In the genomic region with DNA sequence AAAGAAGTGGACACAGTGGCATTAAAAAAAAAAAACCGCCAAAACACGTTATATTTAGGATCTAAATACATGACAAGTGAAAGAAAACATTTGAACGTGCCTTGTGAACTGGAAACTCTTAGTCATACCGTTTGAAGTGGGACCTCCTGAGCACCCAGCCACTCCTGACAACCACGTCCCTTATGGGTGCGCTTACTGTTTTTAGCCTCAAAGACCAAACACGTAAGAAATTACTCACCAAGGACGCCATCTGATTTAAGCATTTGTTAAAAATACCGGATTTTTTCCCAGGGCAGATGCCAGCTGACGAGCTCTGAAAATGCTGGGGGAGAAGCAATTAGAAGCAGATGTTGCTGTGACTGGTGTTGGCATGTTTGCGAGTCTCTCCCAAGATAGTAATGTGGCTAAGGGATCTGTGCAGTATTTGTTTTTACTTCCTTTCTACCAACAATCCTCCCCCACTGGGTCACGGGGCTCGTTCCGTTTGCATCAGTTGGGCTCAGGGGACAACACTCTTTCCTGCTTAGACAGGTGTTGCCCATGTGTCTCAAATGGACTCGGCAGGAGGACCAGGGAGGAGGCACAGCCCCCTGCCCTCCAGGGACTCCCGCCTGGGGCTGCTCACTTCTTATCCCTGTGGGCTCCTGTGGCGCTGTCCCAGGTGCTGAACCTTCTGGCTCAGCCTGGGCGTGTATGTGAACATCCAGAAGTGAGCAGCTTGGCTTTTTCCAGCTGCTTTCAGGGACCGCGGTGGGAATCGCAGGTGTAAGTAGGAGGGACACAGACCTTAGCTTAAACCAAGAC, we compare ENCODE assay signal across 7 cellular contexts.
DNase-seq lines count a peak whose midpoint lies in the region; ATAC-seq and TF ChIP-seq lines count a peak whose summit lies in the region.

No MANE protein-coding gene starts in this region.

- 58 to 87% methylated on average over 6 to 21 of the region's 21 CpGs for WGBS in transverse colon (ENCODE audit: low coverage in 1 of 2), 2 donors

- no peaks in the 10 kb centered on the region for H3K4me1 ChIP-seq in transverse colon

- TF ChIP-seq CTCF in natural killer cell (IDR thresholded peaks at IDR 0.05) (no peak), transverse colon (IDR thresholded peaks at IDR 0.05) (no peak)

- intact Hi-C loops in natural killer cell (cut with micrococcal nuclease) (no loop called here), transverse colon (cut with DNase I; ENCODE audit: low total_unique reads) (no loop called here)

- H3K27ac ChIP-seq in transverse colon = no peak overlapping the region

- in situ Hi-C loops in transverse colon (cut with MboI; ENCODE audit: low pct_ligation_motif_present in 1 of 4, low pct_unique_long_range_greater_than_20kb in 1 of 4, low sequenced_read_pairs in 3 of 4) = no loop called here

- CTCF ChIA-PET in activated CD4-positive, alpha-beta T cell treated with anti-CD3 and anti-CD28 coated beads, Interleukin-2, amount 10 ng/mL, durations not matched to agents 7 days and 5 days (lab: Charles Lee) = no interaction called here

- POLR2A ChIA-PET in activated CD4-positive, alpha-beta T cell treated with anti-CD3 and anti-CD28 coated beads, Interleukin-2, amount 10 ng/mL, durations not matched to agents 7 days and 5 days (lab: Charles Lee) = interaction anchor here (0.5 kb wide), 1 partner anchor 91 kb away, joined by 3 read pairs; no protein-coding TSS in a partner anchor

- H3K27me3 ChIP-seq in transverse colon = no peaks in the 10 kb centered on the region

- H3K9me3 Mint-ChIP-seq in activated CD4-positive, alpha-beta T cell treated with anti-CD3 and anti-CD28 coated beads, Interleukin-2, amount 10 ng/mL, durations not matched to agents 7 days and 5 days = no peaks in the 10 kb centered on the region
- peaks cover 0 to 8% of the 10 kb centered on the region in 2 donors for H3K9me3 Mint-ChIP-seq in effector memory CD8-positive, alpha-beta T cell
- H3K9me3 Mint-ChIP-seq in natural killer cell = no peaks in the 10 kb centered on the region

- H3K36me3 ChIP-seq in transverse colon = no peaks in the 10 kb centered on the region

- no peak overlapping the region for H3K4me3 ChIP-seq in transverse colon

- H3K27me3 Mint-ChIP-seq in activated CD4-positive, alpha-beta T cell treated with anti-CD3 and anti-CD28 coated beads, Interleukin-2, amount 10 ng/mL, durations not matched to agents 7 days and 5 days = no peaks in the 10 kb centered on the region
- no peaks in the 10 kb centered on the region for H3K27me3 Mint-ChIP-seq in effector memory CD8-positive, alpha-beta T cell
- H3K27me3 Mint-ChIP-seq in natural killer cell (ENCODE audit: low read depth in 2 of 2) = no peaks in the 10 kb centered on the region

- no peaks in the 10 kb centered on the region for H3K9me3 ChIP-seq in transverse colon

- H3K4me3 Mint-ChIP-seq in activated CD4-positive, alpha-beta T cell treated with anti-CD3 and anti-CD28 coated beads, Interleukin-2, amount 10 ng/mL, durations not matched to agents 7 days and 5 days = no peak overlapping the region
- H3K4me3 Mint-ChIP-seq in effector memory CD8-positive, alpha-beta T cell = no peak overlapping the region
- no peak overlapping the region for H3K4me3 Mint-ChIP-seq in natural killer cell

- no peak for TF ChIP-seq POLR2A in GM18505 (IDR thresholded peaks at IDR 0.05; ENCODE audit: borderline replicate concordance, extremely low read depth, insufficient read depth, insufficient read length)
- no peak for TF ChIP-seq POLR2A in transverse colon (IDR thresholded peaks at IDR 0.05)

- no peaks in the 10 kb centered on the region for H3K36me3 Mint-ChIP-seq in activated CD4-positive, alpha-beta T cell treated with anti-CD3 and anti-CD28 coated beads, Interleukin-2, amount 10 ng/mL, durations not matched to agents 7 days and 5 days (ENCODE audit: low read depth)
- no peaks in the 10 kb centered on the region for H3K36me3 Mint-ChIP-seq in effector memory CD8-positive, alpha-beta T cell (ENCODE audit: insufficient read depth)
- peaks cover 9% of the 10 kb centered on the region for H3K36me3 Mint-ChIP-seq in natural killer cell

- TF ChIP-seq EP300 in transverse colon (IDR thresholded peaks at IDR 0.05; ENCODE audit: low read depth) = no peak

- peaks cover 34% of the 10 kb centered on the region for H3K4me1 Mint-ChIP-seq in activated CD4-positive, alpha-beta T cell treated with anti-CD3 and anti-CD28 coated beads, Interleukin-2, amount 10 ng/mL, durations not matched to agents 7 days and 5 days
- H3K4me1 Mint-ChIP-seq in effector memory CD8-positive, alpha-beta T cell (ENCODE audit: low read depth in 2 of 2) = peaks cover 17 to 21% of the 10 kb centered on the region in 2 donors
- H3K4me1 Mint-ChIP-seq in natural killer cell = peaks cover 0 to 6% of the 10 kb centered on the region in 2 donors

- ATAC-seq in GM18505 (IDR thresholded peaks at IDR 0.05; ENCODE audit: unreplicated experiment) (peak; percentile 61), HG02759 (IDR thresholded peaks at IDR 0.05; ENCODE audit: unreplicated experiment) (peak; percentile 82), natural killer cell (peak in 2 of 3 donors; percentile 60 to 61)
- peak; percentile 51 for ATAC-seq in effector memory CD8-positive, alpha-beta T cell (replicated peaks)

- no peak overlapping the region for H3K27ac Mint-ChIP-seq in activated CD4-positive, alpha-beta T cell treated with anti-CD3 and anti-CD28 coated beads, Interleukin-2, amount 10 ng/mL, durations not matched to agents 7 days and 5 days
- no peak overlapping the region for H3K27ac Mint-ChIP-seq in effector memory CD8-positive, alpha-beta T cell
- H3K27ac Mint-ChIP-seq in natural killer cell = no peak overlapping the region

- DNase-seq in NCI-H2107 treated with DMSO at 0.1 percent for 48 hours (lab: John Stamatoyannopoulos, UW; ENCODE audit: unreplicated experiment) (peak; percentile 98), natural killer cell (peak; percentile 26), transverse colon (peak; percentile 34)
- DNase-seq in activated CD4-positive, alpha-beta T cell treated with anti-CD3 and anti-CD28 coated beads, Interleukin-2, amount 10 ng/mL, durations not matched to agents 7 days and 5 days = peak; percentile 82
- DNase-seq in effector memory CD8-positive, alpha-beta T cell = peak; percentile 45 to 58 (median 52)

Comparison
In these comparisons a context has a peak if more than half of its experiments do, and no peak if none do; other contexts are left out.
1. DNase-seq: peak in every context shown above with its lines; median percentile 98 in NCI-H2107 treated with DMSO at 0.1 percent for 48 hours; 82 in activated CD4-positive, alpha-beta T cell treated with anti-CD3 and anti-CD28 coated beads, Interleukin-2, amount 10 ng/mL, durations not matched to agents 7 days and 5 days; 52 in effector memory CD8-positive, alpha-beta T cell; 34 in transverse colon; 26 in natural killer cell.